2 cellular contexts compared by ENCODE assay signal in genomic region chr10:26890956-26891355, GRCh38.
A peak's percentile ranks its signal among the peaks of the same experiment; 100 is the strongest.
TF ChIP-seq lines count a peak whose summit lies in the region.

No MANE protein-coding gene starts in this region.

TF ChIP-seq in Ishikawa, 13 proteins besides CTCF, POLR2A, EP300 and RAD21 (continued from another document):
- TF ChIP-seq NFIC (IDR thresholded peaks at IDR 0.05) (no peak), REST (IDR thresholded peaks at IDR 0.05; ENCODE audit: low read depth) (no peak), TCF12 (IDR thresholded peaks at IDR 0.05; ENCODE audit: low read depth) (no peak), TEAD4 (IDR thresholded peaks at IDR 0.05) (no peak), MAX (IDR thresholded peaks at IDR 0.05) (no peak), CREB1 (IDR thresholded peaks at IDR 0.05; ENCODE audit: low read depth) (no peak), TAF1 (IDR thresholded peaks at IDR 0.05; ENCODE audit: low read depth) (no peak), EGR1 (IDR thresholded peaks at IDR 0.05) (no peak), USF1 (IDR thresholded peaks at IDR 0.05) (no peak)

TF ChIP-seq in HepG2, 621 proteins besides CTCF, POLR2A, EP300 and RAD21 (continued from another document):
- TF ChIP-seq ZBTB14 (CRISPR knock-in tag; IDR thresholded peaks at IDR 0.05): no peak
- TF ChIP-seq ZHX2 (IDR thresholded peaks at IDR 0.05; ENCODE audit: low read depth): no peak
- no peak for TF ChIP-seq ZHX2 (CRISPR knock-in tag; IDR thresholded peaks at IDR 0.05; ENCODE audit: borderline replicate concordance)
- no peak for TF ChIP-seq TOPORS (CRISPR knock-in tag; IDR thresholded peaks at IDR 0.05)
- no peak for TF ChIP-seq ZFP36L1 (CRISPR knock-in tag; IDR thresholded peaks at IDR 0.05)
- TF ChIP-seq ZNF550 (CRISPR knock-in tag; IDR thresholded peaks at IDR 0.05; ENCODE audit: borderline replicate concordance): no peak
- TF ChIP-seq ZNF646 (CRISPR knock-in tag; IDR thresholded peaks at IDR 0.05): peak; percentile 78
- TF ChIP-seq KDM1A (CRISPR knock-in tag; IDR thresholded peaks at IDR 0.05): no peak
- no peak for TF ChIP-seq ZFP36L2 (CRISPR knock-in tag; IDR thresholded peaks at IDR 0.05)
- TF ChIP-seq ZSCAN29 (CRISPR knock-in tag; conservative IDR thresholded peaks at IDR 0.05): no peak
- no peak for TF ChIP-seq ZBTB25 (CRISPR knock-in tag; IDR thresholded peaks at IDR 0.05)
- no peak for TF ChIP-seq CBX5 (CRISPR knock-in tag; IDR thresholded peaks at IDR 0.05; ENCODE audit: borderline replicate concordance)
- TF ChIP-seq RXRB (CRISPR knock-in tag; IDR thresholded peaks at IDR 0.05; ENCODE audit: borderline replicate concordance): no peak
- TF ChIP-seq STAG1 (CRISPR knock-in tag; IDR thresholded peaks at IDR 0.05): peak; percentile 82
- TF ChIP-seq ERF (CRISPR knock-in tag; IDR thresholded peaks at IDR 0.05): no peak
- TF ChIP-seq ZNF781 (CRISPR knock-in tag; IDR thresholded peaks at IDR 0.05; ENCODE audit: borderline replicate concordance, not compliant biosample characterization): no peak
- TF ChIP-seq U2AF2 (IDR thresholded peaks at IDR 0.05; ENCODE audit: low read depth, low read length): no peak
- TF ChIP-seq KIAA2018 (CRISPR knock-in tag; IDR thresholded peaks at IDR 0.05; ENCODE audit: borderline replicate concordance): no peak
- no peak for TF ChIP-seq ZBTB44 (CRISPR knock-in tag; IDR thresholded peaks at IDR 0.05)
- TF ChIP-seq PBX3 (CRISPR knock-in tag; IDR thresholded peaks at IDR 0.05; ENCODE audit: borderline replicate concordance): no peak
- no peak for TF ChIP-seq HNRNPL (IDR thresholded peaks at IDR 0.05; ENCODE audit: low read depth, low read length)
- peak; percentile 66 for TF ChIP-seq KDM2A (CRISPR knock-in tag; IDR thresholded peaks at IDR 0.05; ENCODE audit: borderline replicate concordance, low read depth)
- no peak for TF ChIP-seq ZNF225 (CRISPR knock-in tag; IDR thresholded peaks at IDR 0.05)
- TF ChIP-seq ZNF446 (CRISPR knock-in tag; IDR thresholded peaks at IDR 0.05): no peak
